10 cellular contexts compared by ENCODE assay signal in genomic region chr20:57250607-57251343, GRCh38. TPM values are rescaled to one million over a fixed set of nuclear protein-coding genes. Genes with fewer than 3 reads are reported as not detected.
DNase-seq lines count a peak whose midpoint lies in the region; ATAC-seq and TF ChIP-seq lines count a peak whose summit lies in the region.
"Had no signal": no experiment of that assay in that cellular context is flagged by ENCODE, and none has a peak within 500 bp of the region (broad histone marks: within the 10 kb centered on the region; RNA-seq: fewer than 3 reads in every experiment).

No MANE protein-coding gene starts in this region.

- peaks cover 13% of the 10 kb centered on the region for H3K9me3 Mint-ChIP-seq in type B pancreatic cell

- no peak for ATAC-seq in HG03439 (IDR thresholded peaks at IDR 0.05; ENCODE audit: unreplicated experiment)

- H3K27ac Mint-ChIP-seq in type B pancreatic cell, result peak overlapping the region; percentile 71

- H3K4me1 Mint-ChIP-seq in type B pancreatic cell (ENCODE audit: unreplicated experiment), result peaks cover 54% of the 10 kb centered on the region

- DNase-seq in stimulated activated CD4-positive, alpha-beta T cell treated with anti-CD3 and anti-CD28 coated beads, Interleukin-15, amount 100 ng/mL, for 24 hours, result peak; percentile 26
- DNase-seq in stimulated activated CD4-positive, alpha-beta T cell treated with anti-CD3 and anti-CD28 coated beads, Interleukin-4, amount 100 ng/mL, for 4 hours, result no peak
- peak; percentile 80 for DNase-seq in SK-N-DZ (ENCODE audit: low spot score)
- DNase-seq in germinal center (ENCODE audit: low spot score), result peak; percentile 40
- DNase-seq in type B pancreatic cell (ENCODE audit: extremely low spot score, unreplicated experiment), result no peak
- DNase-seq in NCI-H1417 (lab: John Stamatoyannopoulos, UW), result no peak
- DNase-seq in medulla oblongata (ENCODE audit: extremely low spot score), result no peak
- DNase-seq: activated CD4-positive, alpha-beta T cell treated with anti-CD3 and anti-CD28 coated beads, Interleukin-2, amount 50 U/mL, for 1 hour had no signal

- peaks cover 29% of the 10 kb centered on the region for H3K36me3 Mint-ChIP-seq in type B pancreatic cell

- TF ChIP-seq CTCF in type B pancreatic cell (conservative IDR thresholded peaks at IDR 0.05), result no peak

- H3K27me3 Mint-ChIP-seq in type B pancreatic cell, result no peaks in the 10 kb centered on the region

- peak overlapping the region; percentile 9 for H3K4me3 Mint-ChIP-seq in type B pancreatic cell

RNA-seq across cellular contexts. Expression of gene BMP7, which starts 15.7 kb away (rescaled TPM):
- polyA plus RNA-seq in SK-N-DZ (2014; cell fraction: cytosol; rRNA removed), result 108 and 114 TPM in 2 replicates
- 42.4 and 49.9 TPM in 2 replicates for polyA plus RNA-seq in SK-N-DZ (2014; cell fraction: nucleus; rRNA removed)
- total RNA-seq in type B pancreatic cell (ENCODE audit: low replicate concordance), result 115 and 287 TPM in 2 replicates
- polyA plus RNA-seq: BJ had no signal

Comparison
In these comparisons a context has a peak if more than half of its experiments do, and no peak if none do; other contexts are left out.
1. DNase-seq: peak in stimulated activated CD4-positive, alpha-beta T cell treated with anti-CD3 and anti-CD28 coated beads, Interleukin-15, amount 100 ng/mL, for 24 hours (single experiment), SK-N-DZ (single experiment) and germinal center (single experiment); none in stimulated activated CD4-positive, alpha-beta T cell treated with anti-CD3 and anti-CD28 coated beads, Interleukin-4, amount 100 ng/mL, for 4 hours (0 of 2), type B pancreatic cell (single experiment), NCI-H1417 (0 of 3) and medulla oblongata (single experiment).